8 cellular contexts compared by ENCODE assay signal in genomic region chr17:75124819-75125162, GRCh38. TPM values are rescaled to one million over a fixed set of nuclear protein-coding genes. Genes with fewer than 3 reads are reported as not detected.
DNase-seq lines count a peak whose midpoint lies in the region; ATAC-seq and TF ChIP-seq lines count a peak whose summit lies in the region.

No MANE protein-coding gene starts in this region.

- no peak for DNase-seq in activated T-cell treated with anti-CD3 and anti-CD28 coated beads, Interleukin-2, amount 50 U/mL, for 24 hours
- DNase-seq in activated T-cell treated with anti-CD3 and anti-CD28 coated beads, Interleukin-2, amount 50 U/mL, for 1 hour: no peak
- DNase-seq in activated B cell treated with CpG ODN at 0.5 μM for 24 hours (no peak), immature natural killer cell (no peak), cerebellum (ENCODE audit: low spot score) (no peak), NCI-H524 treated with DMSO at 0.1 percent for 48 hours (lab: John Stamatoyannopoulos, UW) (no peak)

- H3K27me3 Mint-ChIP-seq in activated T-cell treated with anti-CD3 and anti-CD28 coated beads, Interleukin-2, amount 50 U/mL, for 24 hours: no peaks in the 10 kb centered on the region
- H3K27me3 Mint-ChIP-seq in activated B cell treated with CpG ODN at 0.5 μM for 24 hours (no peaks in the 10 kb centered on the region), immature natural killer cell (ENCODE audit: low read depth in 3 of 3) (peaks cover 0 to 6% (median 2%) of the 10 kb centered on the region in 3 donors)
- H3K27me3 Mint-ChIP-seq in stimulated activated memory B cell treated with anti-CD40 and anti-IgM and Interleukin-4, amounts not matched to agents 10 μg/mL and 1 μg/mL and 100 μg/mL, for 72 hours: no peaks in the 10 kb centered on the region

- intact Hi-C loops in activated B cell treated with CpG ODN at 0.5 μM for 24 hours (cut with micrococcal nuclease): no loop called here

- TF ChIP-seq CTCF in activated B cell treated with CpG ODN at 0.5 μM for 24 hours (IDR thresholded peaks at IDR 0.05): no peak

- ATAC-seq in activated B cell treated with CpG ODN at 0.5 μM for 24 hours (ENCODE audit: low read depth) (no peak), HG02642 (IDR thresholded peaks at IDR 0.05; ENCODE audit: poor library complexity, unreplicated experiment) (no peak)
- ATAC-seq in stimulated activated memory B cell treated with anti-CD40 and anti-IgM and Interleukin-4, amounts not matched to agents 10 μg/mL and 1 μg/mL and 100 μg/mL, for 72 hours: no peak

- H3K4me1 Mint-ChIP-seq in activated T-cell treated with anti-CD3 and anti-CD28 coated beads, Interleukin-2, amount 50 U/mL, for 24 hours (ENCODE audit: low read depth): peaks cover 32% of the 10 kb centered on the region
- H3K4me1 Mint-ChIP-seq in activated B cell treated with CpG ODN at 0.5 μM for 24 hours (peaks cover 40% of the 10 kb centered on the region), immature natural killer cell (peaks cover 30 to 32% of the 10 kb centered on the region in 2 donors)
- H3K4me1 Mint-ChIP-seq in stimulated activated memory B cell treated with anti-CD40 and anti-IgM and Interleukin-4, amounts not matched to agents 10 μg/mL and 1 μg/mL and 100 μg/mL, for 72 hours: peaks cover 45% of the 10 kb centered on the region

- H3K9me3 Mint-ChIP-seq in activated T-cell treated with anti-CD3 and anti-CD28 coated beads, Interleukin-2, amount 50 U/mL, for 24 hours: no peaks in the 10 kb centered on the region
- H3K9me3 Mint-ChIP-seq in activated B cell treated with CpG ODN at 0.5 μM for 24 hours: no peaks in the 10 kb centered on the region
- H3K9me3 Mint-ChIP-seq in immature natural killer cell: no peaks in the 10 kb centered on the region
- H3K9me3 Mint-ChIP-seq in stimulated activated memory B cell treated with anti-CD40 and anti-IgM and Interleukin-4, amounts not matched to agents 10 μg/mL and 1 μg/mL and 100 μg/mL, for 72 hours: no peaks in the 10 kb centered on the region

- CTCF ChIA-PET in activated B cell treated with CpG ODN at 0.5 μM for 24 hours (lab: Charles Lee): interaction anchor here (5.7 kb wide), 1 partner anchor 10 kb away, joined by 35 read pairs; no protein-coding TSS in a partner anchor

- H3K36me3 Mint-ChIP-seq in activated T-cell treated with anti-CD3 and anti-CD28 coated beads, Interleukin-2, amount 50 U/mL, for 24 hours (ENCODE audit: low read depth): peaks cover 36% of the 10 kb centered on the region
- H3K36me3 Mint-ChIP-seq in activated B cell treated with CpG ODN at 0.5 μM for 24 hours (ENCODE audit: low read depth): peaks cover 28% of the 10 kb centered on the region
- peaks cover 4 to 8% (median 8%) of the 10 kb centered on the region in 3 donors for H3K36me3 Mint-ChIP-seq in immature natural killer cell
- H3K36me3 Mint-ChIP-seq in stimulated activated memory B cell treated with anti-CD40 and anti-IgM and Interleukin-4, amounts not matched to agents 10 μg/mL and 1 μg/mL and 100 μg/mL, for 72 hours: peaks cover 18% of the 10 kb centered on the region

- peak overlapping the region; percentile 89 for H3K27ac Mint-ChIP-seq in activated T-cell treated with anti-CD3 and anti-CD28 coated beads, Interleukin-2, amount 50 U/mL, for 24 hours
- peak overlapping the region; percentile 41 for H3K27ac Mint-ChIP-seq in activated B cell treated with CpG ODN at 0.5 μM for 24 hours
- peak overlapping the region in 4 of 6 donors; percentile 16 to 77 (median 53) for H3K27ac Mint-ChIP-seq in immature natural killer cell
- H3K27ac Mint-ChIP-seq in stimulated activated memory B cell treated with anti-CD40 and anti-IgM and Interleukin-4, amounts not matched to agents 10 μg/mL and 1 μg/mL and 100 μg/mL, for 72 hours: peak overlapping the region; percentile 22

- POLR2A ChIA-PET in activated B cell treated with CpG ODN at 0.5 μM for 24 hours (lab: Charles Lee): interaction anchor here (0.6 to 13.0 kb wide), 5 partner anchors 7 to 731 kb away, joined by 3 to 292 read pairs (median 4); partner anchors contain the start of genes NT5C, SUMO2 and WBP2

- no peak overlapping the region for H3K4me3 Mint-ChIP-seq in activated T-cell treated with anti-CD3 and anti-CD28 coated beads, Interleukin-2, amount 50 U/mL, for 24 hours
- no peak overlapping the region for H3K4me3 Mint-ChIP-seq in activated B cell treated with CpG ODN at 0.5 μM for 24 hours
- peak overlapping the region in 4 of 5 donors; percentile 9 to 49 (median 34) for H3K4me3 Mint-ChIP-seq in immature natural killer cell
- no peak overlapping the region for H3K4me3 Mint-ChIP-seq in stimulated activated memory B cell treated with anti-CD40 and anti-IgM and Interleukin-4, amounts not matched to agents 10 μg/mL and 1 μg/mL and 100 μg/mL, for 72 hours

RNA-seq across cellular contexts. Expression of gene NT5C, which starts 6.8 kb away (rescaled TPM):
- 95.0 and 98.2 TPM in 2 replicates for total RNA-seq in activated B cell treated with CpG ODN at 0.5 μM for 24 hours
- 100 to 1,000 TPM in 1 of 3 donors, 10 to 100 TPM in 2; 80.3 to 111 (median 88.8) TPM for polyA plus RNA-seq in immature natural killer cell
- total RNA-seq in cerebellum: 19.9 TPM

RNA-seq across cellular contexts. Expression of gene ARMC7, which starts 15.0 kb away (rescaled TPM):
- 11.8 and 15.4 TPM in 2 replicates for total RNA-seq in activated B cell treated with CpG ODN at 0.5 μM for 24 hours
- 1 to 10 TPM in 2 of 3 donors, under 1 TPM in 1; 0.57 to 7.5 (median 3.5) TPM for polyA plus RNA-seq in immature natural killer cell
- total RNA-seq in cerebellum: 2.5 TPM

RNA-seq across cellular contexts. Expression of gene JPT1, which starts 29.5 kb away (rescaled TPM):
- total RNA-seq in activated B cell treated with CpG ODN at 0.5 μM for 24 hours: 70.5 and 72.9 TPM in 2 replicates
- 100 to 1,000 TPM; 105 to 168 (median 133) TPM for polyA plus RNA-seq in immature natural killer cell
- 297 TPM for total RNA-seq in cerebellum

RNA-seq across cellular contexts. Expression of gene SLC16A5, which starts 37.0 kb away (rescaled TPM):
- total RNA-seq in activated B cell treated with CpG ODN at 0.5 μM for 24 hours (4.9 and 5.7 TPM in 2 replicates), cerebellum (1.1 TPM)
- polyA plus RNA-seq in immature natural killer cell: 1 to 10 TPM; 1.5 to 2.1 (median 1.5) TPM

RNA-seq across cellular contexts. Expression of gene SUMO2, which starts 58.0 kb away (rescaled TPM):
- total RNA-seq in activated B cell treated with CpG ODN at 0.5 μM for 24 hours: 365 and 394 TPM in 2 replicates
- 100 to 1,000 TPM; 214 to 427 (median 404) TPM for polyA plus RNA-seq in immature natural killer cell
- 116 TPM for total RNA-seq in cerebellum

Comparison
In these comparisons a context has a peak if more than half of its experiments do, and no peak if none do; other contexts are left out.
1. H3K27ac Mint-ChIP-seq: peak in every context shown above with its lines; median percentile 89 in activated T-cell treated with anti-CD3 and anti-CD28 coated beads, Interleukin-2, amount 50 U/mL, for 24 hours; 53 in immature natural killer cell; 41 in activated B cell treated with CpG ODN at 0.5 μM for 24 hours; 22 in stimulated activated memory B cell treated with anti-CD40 and anti-IgM and Interleukin-4, amounts not matched to agents 10 μg/mL and 1 μg/mL and 100 μg/mL, for 72 hours.
2. H3K4me3 Mint-ChIP-seq: peak in immature natural killer cell (4 of 5); none in activated T-cell treated with anti-CD3 and anti-CD28 coated beads, Interleukin-2, amount 50 U/mL, for 24 hours (single experiment), activated B cell treated with CpG ODN at 0.5 μM for 24 hours (single experiment) and stimulated activated memory B cell treated with anti-CD40 and anti-IgM and Interleukin-4, amounts not matched to agents 10 μg/mL and 1 μg/mL and 100 μg/mL, for 72 hours (single experiment).